Comparison of ENCODE assay signal across 21 cellular contexts in genomic region chr15:95174281-95174680, GRCh38.
DNase-seq lines count a peak whose midpoint lies in the region; FAIRE-seq and TF ChIP-seq lines count a peak whose summit lies in the region.
"Had no signal": no experiment of that assay in that cellular context is flagged by ENCODE, and none has a peak within 500 bp of the region (broad histone marks: within the 10 kb centered on the region; RNA-seq: fewer than 3 reads in every experiment).

No MANE protein-coding gene starts in this region.

- H3K27ac Mint-ChIP-seq in chondrocyte (ENCODE audit: unreplicated experiment), result peak overlapping the region; percentile 29
- no peak overlapping the region for H3K27ac Mint-ChIP-seq in endodermal cell
- H3K27ac Mint-ChIP-seq: activated CD8-positive, alpha-beta memory T cell treated with anti-CD3 and anti-CD28 coated beads, Interleukin-2, amount 10 ng/mL, durations not matched to agents 7 days and 5 days had no signal

- 84 to 87% methylated on average over 3 to 4 of the region's 4 CpGs for WGBS in endodermal cell (ENCODE audit: insufficient coverage in 1 of 2, insufficient read length in 1 of 2), 2 experiments

- H3K4me3 ChIP-seq in kidney (ENCODE audit: low read length in 2 of 2) (peak overlapping the region in 1 of 2 donors; percentile 23), endodermal cell (ENCODE audit: low read length) (no peak overlapping the region), A673 (ENCODE audit: low read depth, low read length, poor library complexity, severe bottlenecking) (no peak overlapping the region)
- H3K4me3 ChIP-seq: heart left ventricle, PC-9, SK-N-MC, stomach had no signal

- no peaks in the 10 kb centered on the region for H3K27me3 Mint-ChIP-seq in chondrocyte (ENCODE audit: low read depth)
- H3K27me3 Mint-ChIP-seq in endodermal cell (ENCODE audit: insufficient read depth), result no peaks in the 10 kb centered on the region
- H3K27me3 Mint-ChIP-seq: activated CD8-positive, alpha-beta memory T cell treated with anti-CD3 and anti-CD28 coated beads, Interleukin-2, amount 10 ng/mL, durations not matched to agents 7 days and 5 days had no signal

- H3K36me3 Mint-ChIP-seq in chondrocyte (ENCODE audit: low read depth), result no peaks in the 10 kb centered on the region
- H3K36me3 Mint-ChIP-seq in endodermal cell (ENCODE audit: low read depth), result no peaks in the 10 kb centered on the region
- H3K36me3 Mint-ChIP-seq: activated CD8-positive, alpha-beta memory T cell treated with anti-CD3 and anti-CD28 coated beads, Interleukin-2, amount 10 ng/mL, durations not matched to agents 7 days and 5 days had no signal

- H3K9ac ChIP-seq in kidney (ENCODE audit: low read length in 2 of 2) (no peak overlapping the region), endodermal cell (ENCODE audit: extremely low read depth, low read length, poor library complexity, severe bottlenecking) (no peak overlapping the region)

- H3K27ac ChIP-seq in kidney (ENCODE audit: low read depth in 2 of 2, low read length in 2 of 2) (peak overlapping the region in 1 of 2 donors; percentile 71), endodermal cell (ENCODE audit: low read depth, low read length) (no peak overlapping the region), A673 (ENCODE audit: low read depth, low read length, poor library complexity, severe bottlenecking) (no peak overlapping the region)
- H3K27ac ChIP-seq: PC-9, SK-N-MC had no signal

- FAIRE-seq in kidney (lab: Jason Lieb, UNC), result no peak
- FAIRE-seq: colon, GM12892, islet of Langerhans had no signal

- CTCF ChIA-PET in A673 (lab: Charles Lee), result no interaction called here

- H3K4me1 ChIP-seq in kidney (ENCODE audit: control insufficient read depth in 1 of 2, insufficient read depth in 1 of 2, low read depth in 1 of 2, low read length in 2 of 2), result peaks cover 2 to 8% of the 10 kb centered on the region in 2 donors
- H3K4me1 ChIP-seq in endodermal cell (ENCODE audit: control insufficient read depth, insufficient read depth, low read length), result peaks cover 5% of the 10 kb centered on the region
- H3K4me1 ChIP-seq in A673 (ENCODE audit: insufficient read depth, low read length, poor library complexity, severe bottlenecking), result no peaks in the 10 kb centered on the region

- H3K9me3 ChIP-seq in kidney (ENCODE audit: control insufficient read depth in 1 of 2, low read length in 2 of 2) (no peaks in the 10 kb centered on the region), endodermal cell (ENCODE audit: control insufficient read depth, low read length) (no peaks in the 10 kb centered on the region), A673 (ENCODE audit: low read depth, low read length, poor library complexity, severe bottlenecking) (no peaks in the 10 kb centered on the region)
- H3K9me3 ChIP-seq: heart left ventricle had no signal

- intact Hi-C loops in kidney (cut with DNase I), result no loop called here
- intact Hi-C loops in A673 (cut with micrococcal nuclease; ENCODE audit: unreplicated experiment), result no loop called here

- H3K4me1 Mint-ChIP-seq in chondrocyte (ENCODE audit: low read depth) (peaks cover 14% of the 10 kb centered on the region), endodermal cell (peaks cover 13% of the 10 kb centered on the region)
- H3K4me1 Mint-ChIP-seq: activated CD8-positive, alpha-beta memory T cell treated with anti-CD3 and anti-CD28 coated beads, Interleukin-2, amount 10 ng/mL, durations not matched to agents 7 days and 5 days had no signal

- DNase-seq in GM04503 (ENCODE audit: low read depth) (peak; percentile 36), chondrocyte (ENCODE audit: low spot score) (no peak), kidney (peak; percentile 85), stromal cell of bone marrow (ENCODE audit: low read depth) (peak; percentile 39), ureter (ENCODE audit: low spot score) (no peak), Kasumi-1 (lab: John Stamatoyannopoulos, UW) (no peak), endodermal cell (no peak), A673 (ENCODE audit: low spot score) (no peak)
- DNase-seq: activated CD4-positive, alpha-beta T cell treated with anti-CD3 and anti-CD28 coated beads for 1 hour; activated CD8-positive, alpha-beta memory T cell treated with anti-CD3 and anti-CD28 coated beads, Interleukin-2, amount 10 ng/mL, durations not matched to agents 7 days and 5 days; GDM1; heart left ventricle; NCI-H69; stomach; T-helper 9 cell had no signal

- H3K36me3 ChIP-seq in kidney (ENCODE audit: control insufficient read depth in 1 of 2, insufficient read depth in 2 of 2, low read length in 2 of 2), result no peaks in the 10 kb centered on the region
- no peaks in the 10 kb centered on the region for H3K36me3 ChIP-seq in endodermal cell (ENCODE audit: control insufficient read depth, insufficient read depth, low read length)
- no peaks in the 10 kb centered on the region for H3K36me3 ChIP-seq in A673 (ENCODE audit: insufficient read depth, low read length, poor library complexity, severe bottlenecking)
- H3K36me3 ChIP-seq: heart left ventricle, stomach had no signal

- POLR2A ChIA-PET in A673 (lab: Charles Lee; ENCODE audit: low non-redundant PET), result interaction anchor here (1.0 kb wide), 1 partner anchor 165 kb away, joined by 4 read pairs; no protein-coding TSS in a partner anchor

- TF ChIP-seq CTCF in chondrocyte (IDR thresholded peaks at IDR 0.05), result no peak
- no peak for TF ChIP-seq CTCF in kidney (IDR thresholded peaks at IDR 0.05; ENCODE audit: borderline replicate concordance, extremely low read depth, insufficient read depth)
- no peak for TF ChIP-seq CTCF in endodermal cell (conservative IDR thresholded peaks at IDR 0.05)
- TF ChIP-seq CTCF in A673 (conservative IDR thresholded peaks at IDR 0.05; ENCODE audit: low read depth, low read length), result no peak

- H3K4me3 Mint-ChIP-seq in chondrocyte (ENCODE audit: unreplicated experiment), result no peak overlapping the region
- no peak overlapping the region for H3K4me3 Mint-ChIP-seq in endodermal cell
- H3K4me3 Mint-ChIP-seq: activated CD8-positive, alpha-beta memory T cell treated with anti-CD3 and anti-CD28 coated beads, Interleukin-2, amount 10 ng/mL, durations not matched to agents 7 days and 5 days; neural crest cell had no signal

- H3K9me3 Mint-ChIP-seq in chondrocyte (ENCODE audit: low read depth) (peaks cover 3% of the 10 kb centered on the region), endodermal cell (peaks cover 5% of the 10 kb centered on the region)

- no TSS peak for BruUV-seq in A673 (replicated peaks; lab: Mats Ljungman, UMichigan)

- H3K27me3 ChIP-seq in endodermal cell (ENCODE audit: control insufficient read depth, insufficient read depth, low read length, poor library complexity, severe bottlenecking) (no peaks in the 10 kb centered on the region), A673 (replicated peaks; ENCODE audit: insufficient read depth, low read depth, low read length, poor library complexity) (no peaks in the 10 kb centered on the region)
- H3K27me3 ChIP-seq: heart left ventricle, stomach had no signal

Comparison
In these comparisons a context has a peak if more than half of its experiments do, and no peak if none do; other contexts are left out.
1. DNase-seq: peak in GM04503 (single experiment), kidney (single experiment) and stromal cell of bone marrow (single experiment); none in chondrocyte (single experiment), ureter (single experiment), Kasumi-1 (0 of 2), endodermal cell (single experiment) and A673 (single experiment).